Comparison of ENCODE assay signal across 1 cellular context in genomic region chr1:40906781-40907400, GRCh38.
A peak's percentile ranks its signal among the peaks of the same experiment; 100 is the strongest.
TF ChIP-seq lines count a peak whose summit lies in the region.

No MANE protein-coding gene starts in this region.

TF ChIP-seq in HepG2, 621 proteins besides CTCF, POLR2A, EP300 and RAD21 (continued from another document):
- TF ChIP-seq, protein P1, sequence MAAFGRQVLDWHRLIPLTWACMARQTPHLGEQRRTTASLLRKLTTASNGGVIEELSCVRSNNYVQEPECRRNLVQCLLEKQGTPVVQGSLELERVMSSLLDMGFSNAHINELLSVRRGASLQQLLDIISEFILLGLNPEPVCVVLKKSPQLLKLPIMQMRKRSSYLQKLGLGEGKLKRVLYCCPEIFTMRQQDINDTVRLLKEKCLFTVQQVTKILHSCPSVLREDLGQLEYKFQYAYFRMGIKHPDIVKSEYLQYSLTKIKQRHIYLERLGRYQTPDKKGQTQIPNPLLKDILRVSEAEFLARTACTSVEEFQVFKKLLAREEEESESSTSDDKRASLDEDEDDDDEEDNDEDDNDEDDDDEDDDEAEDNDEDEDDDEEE (CRISPR knock-in tag; IDR thresholded peaks at IDR 0.05), result no peak
- TF ChIP-seq ZNF703 (CRISPR knock-in tag; IDR thresholded peaks at IDR 0.05; ENCODE audit: borderline replicate concordance) (no peak), SKI (IDR thresholded peaks at IDR 0.05; ENCODE audit: partially characterized antibody) (no peak), KLF12 (CRISPR knock-in tag; IDR thresholded peaks at IDR 0.05; ENCODE audit: borderline replicate concordance) (no peak), ZC3H13 (CRISPR knock-in tag; IDR thresholded peaks at IDR 0.05) (no peak), SP2 (CRISPR knock-in tag; IDR thresholded peaks at IDR 0.05) (no peak), ATF7-NPFF (CRISPR knock-in tag; IDR thresholded peaks at IDR 0.05; ENCODE audit: low read depth) (no peak), ZMYM4 (CRISPR knock-in tag; IDR thresholded peaks at IDR 0.05) (no peak), SOX5 (CRISPR knock-in tag; IDR thresholded peaks at IDR 0.05; ENCODE audit: borderline replicate concordance) (peak; percentile 42; the same call in 1 of the 2 replicates), CEBPB (IDR thresholded peaks at IDR 0.05; ENCODE audit: borderline replicate concordance, low read depth, low read length) (peak; percentile 57), MBNL3 (CRISPR knock-in tag; conservative IDR thresholded peaks at IDR 0.05) (no peak), BCL6 (CRISPR knock-in tag; IDR thresholded peaks at IDR 0.05) (peak; percentile 74), SATB2 (CRISPR knock-in tag; IDR thresholded peaks at IDR 0.05) (no peak), ZXDC (CRISPR knock-in tag; IDR thresholded peaks at IDR 0.05) (no peak), BATF2 (CRISPR knock-in tag; IDR thresholded peaks at IDR 0.05) (no peak), ZBTB1 (CRISPR knock-in tag; IDR thresholded peaks at IDR 0.05; ENCODE audit: borderline replicate concordance) (no peak), SNAPC5 (CRISPR knock-in tag; IDR thresholded peaks at IDR 0.05; ENCODE audit: borderline replicate concordance) (no peak), CHD2 (IDR thresholded peaks at IDR 0.05; ENCODE audit: low read depth, low read length) (no peak), SOX13 (IDR thresholded peaks at IDR 0.05) (no peak), SOX13 (CRISPR knock-in tag; conservative IDR thresholded peaks at IDR 0.05 in 1 of 2, IDR thresholded peaks at IDR 0.05 in 1 of 2) (0 out of 4 replicates have a peak, but pooled peaks of 1 of the 2 experiments have one; percentile 39), ATF4 (CRISPR knock-in tag; IDR thresholded peaks at IDR 0.05) (no peak), TARDBP (CRISPR knock-in tag; IDR thresholded peaks at IDR 0.05) (no peak), RARA (CRISPR knock-in tag; IDR thresholded peaks at IDR 0.05) (peak; percentile 47; the same call in 1 of the 2 replicates), ESRRA (CRISPR knock-in tag; IDR thresholded peaks at IDR 0.05; ENCODE audit: low read depth) (no peak), ELF3 (CRISPR knock-in tag; IDR thresholded peaks at IDR 0.05) (peak; percentile 70), EEA1 (CRISPR knock-in tag; IDR thresholded peaks at IDR 0.05; ENCODE audit: borderline replicate concordance) (no peak), ZNF496 (CRISPR knock-in tag; IDR thresholded peaks at IDR 0.05; ENCODE audit: insufficient replicate concordance) (no peak), ISX (CRISPR knock-in tag; conservative IDR thresholded peaks at IDR 0.05) (no peak), ZFYVE20 (CRISPR knock-in tag; IDR thresholded peaks at IDR 0.05; ENCODE audit: borderline replicate concordance, low read depth) (no peak), RARG (CRISPR knock-in tag; IDR thresholded peaks at IDR 0.05; ENCODE audit: low read depth) (no peak), RFXAP (CRISPR knock-in tag; IDR thresholded peaks at IDR 0.05; ENCODE audit: borderline replicate concordance) (no peak), KAT8 (CRISPR knock-in tag; IDR thresholded peaks at IDR 0.05) (0 out of 2 replicates have a peak, but pooled peaks have one; percentile 16), NAIF1 (CRISPR knock-in tag; IDR thresholded peaks at IDR 0.05; ENCODE audit: borderline replicate concordance) (no peak), JUN (CRISPR knock-in tag; IDR thresholded peaks at IDR 0.05) (no peak), FOXM1 (CRISPR knock-in tag; IDR thresholded peaks at IDR 0.05) (no peak)
- TF ChIP-seq, protein P2, sequence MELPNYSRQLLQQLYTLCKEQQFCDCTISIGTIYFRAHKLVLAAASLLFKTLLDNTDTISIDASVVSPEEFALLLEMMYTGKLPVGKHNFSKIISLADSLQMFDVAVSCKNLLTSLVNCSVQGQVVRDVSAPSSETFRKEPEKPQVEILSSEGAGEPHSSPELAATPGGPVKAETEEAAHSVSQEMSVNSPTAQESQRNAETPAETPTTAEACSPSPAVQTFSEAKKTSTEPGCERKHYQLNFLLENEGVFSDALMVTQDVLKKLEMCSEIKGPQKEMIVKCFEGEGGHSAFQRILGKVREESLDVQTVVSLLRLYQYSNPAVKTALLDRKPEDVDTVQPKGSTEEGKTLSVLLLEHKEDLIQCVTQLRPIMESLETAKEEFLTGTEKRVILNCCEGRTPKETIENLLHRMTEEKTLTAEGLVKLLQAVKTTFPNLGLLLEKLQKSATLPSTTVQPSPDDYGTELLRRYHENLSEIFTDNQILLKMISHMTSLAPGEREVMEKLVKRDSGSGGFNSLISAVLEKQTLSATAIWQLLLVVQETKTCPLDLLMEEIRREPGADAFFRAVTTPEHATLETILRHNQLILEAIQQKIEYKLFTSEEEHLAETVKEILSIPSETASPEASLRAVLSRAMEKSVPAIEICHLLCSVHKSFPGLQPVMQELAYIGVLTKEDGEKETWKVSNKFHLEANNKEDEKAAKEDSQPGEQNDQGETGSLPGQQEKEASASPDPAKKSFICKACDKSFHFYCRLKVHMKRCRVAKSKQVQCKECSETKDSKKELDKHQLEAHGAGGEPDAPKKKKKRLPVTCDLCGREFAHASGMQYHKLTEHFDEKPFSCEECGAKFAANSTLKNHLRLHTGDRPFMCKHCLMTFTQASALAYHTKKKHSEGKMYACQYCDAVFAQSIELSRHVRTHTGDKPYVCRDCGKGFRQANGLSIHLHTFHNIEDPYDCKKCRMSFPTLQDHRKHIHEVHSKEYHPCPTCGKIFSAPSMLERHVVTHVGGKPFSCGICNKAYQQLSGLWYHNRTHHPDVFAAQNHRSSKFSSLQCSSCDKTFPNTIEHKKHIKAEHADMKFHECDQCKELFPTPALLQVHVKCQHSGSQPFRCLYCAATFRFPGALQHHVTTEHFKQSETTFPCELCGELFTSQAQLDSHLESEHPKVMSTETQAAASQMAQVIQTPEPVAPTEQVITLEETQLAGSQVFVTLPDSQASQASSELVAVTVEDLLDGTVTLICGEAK (IDR thresholded peaks at IDR 0.05), result no peak
- TF ChIP-seq, protein P2 (CRISPR knock-in tag; IDR thresholded peaks at IDR 0.05), result no peak
- TF ChIP-seq, protein P3, sequence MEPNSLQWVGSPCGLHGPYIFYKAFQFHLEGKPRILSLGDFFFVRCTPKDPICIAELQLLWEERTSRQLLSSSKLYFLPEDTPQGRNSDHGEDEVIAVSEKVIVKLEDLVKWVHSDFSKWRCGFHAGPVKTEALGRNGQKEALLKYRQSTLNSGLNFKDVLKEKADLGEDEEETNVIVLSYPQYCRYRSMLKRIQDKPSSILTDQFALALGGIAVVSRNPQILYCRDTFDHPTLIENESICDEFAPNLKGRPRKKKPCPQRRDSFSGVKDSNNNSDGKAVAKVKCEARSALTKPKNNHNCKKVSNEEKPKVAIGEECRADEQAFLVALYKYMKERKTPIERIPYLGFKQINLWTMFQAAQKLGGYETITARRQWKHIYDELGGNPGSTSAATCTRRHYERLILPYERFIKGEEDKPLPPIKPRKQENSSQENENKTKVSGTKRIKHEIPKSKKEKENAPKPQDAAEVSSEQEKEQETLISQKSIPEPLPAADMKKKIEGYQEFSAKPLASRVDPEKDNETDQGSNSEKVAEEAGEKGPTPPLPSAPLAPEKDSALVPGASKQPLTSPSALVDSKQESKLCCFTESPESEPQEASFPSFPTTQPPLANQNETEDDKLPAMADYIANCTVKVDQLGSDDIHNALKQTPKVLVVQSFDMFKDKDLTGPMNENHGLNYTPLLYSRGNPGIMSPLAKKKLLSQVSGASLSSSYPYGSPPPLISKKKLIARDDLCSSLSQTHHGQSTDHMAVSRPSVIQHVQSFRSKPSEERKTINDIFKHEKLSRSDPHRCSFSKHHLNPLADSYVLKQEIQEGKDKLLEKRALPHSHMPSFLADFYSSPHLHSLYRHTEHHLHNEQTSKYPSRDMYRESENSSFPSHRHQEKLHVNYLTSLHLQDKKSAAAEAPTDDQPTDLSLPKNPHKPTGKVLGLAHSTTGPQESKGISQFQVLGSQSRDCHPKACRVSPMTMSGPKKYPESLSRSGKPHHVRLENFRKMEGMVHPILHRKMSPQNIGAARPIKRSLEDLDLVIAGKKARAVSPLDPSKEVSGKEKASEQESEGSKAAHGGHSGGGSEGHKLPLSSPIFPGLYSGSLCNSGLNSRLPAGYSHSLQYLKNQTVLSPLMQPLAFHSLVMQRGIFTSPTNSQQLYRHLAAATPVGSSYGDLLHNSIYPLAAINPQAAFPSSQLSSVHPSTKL (CRISPR knock-in tag; IDR thresholded peaks at IDR 0.05), result peak; percentile 35; the same call in 1 of the 2 replicates
- TF ChIP-seq, protein P4, sequence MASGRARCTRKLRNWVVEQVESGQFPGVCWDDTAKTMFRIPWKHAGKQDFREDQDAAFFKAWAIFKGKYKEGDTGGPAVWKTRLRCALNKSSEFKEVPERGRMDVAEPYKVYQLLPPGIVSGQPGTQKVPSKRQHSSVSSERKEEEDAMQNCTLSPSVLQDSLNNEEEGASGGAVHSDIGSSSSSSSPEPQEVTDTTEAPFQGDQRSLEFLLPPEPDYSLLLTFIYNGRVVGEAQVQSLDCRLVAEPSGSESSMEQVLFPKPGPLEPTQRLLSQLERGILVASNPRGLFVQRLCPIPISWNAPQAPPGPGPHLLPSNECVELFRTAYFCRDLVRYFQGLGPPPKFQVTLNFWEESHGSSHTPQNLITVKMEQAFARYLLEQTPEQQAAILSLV (CRISPR knock-in tag; IDR thresholded peaks at IDR 0.05; ENCODE audit: borderline replicate concordance), result no peak
